In the genomic region with DNA sequence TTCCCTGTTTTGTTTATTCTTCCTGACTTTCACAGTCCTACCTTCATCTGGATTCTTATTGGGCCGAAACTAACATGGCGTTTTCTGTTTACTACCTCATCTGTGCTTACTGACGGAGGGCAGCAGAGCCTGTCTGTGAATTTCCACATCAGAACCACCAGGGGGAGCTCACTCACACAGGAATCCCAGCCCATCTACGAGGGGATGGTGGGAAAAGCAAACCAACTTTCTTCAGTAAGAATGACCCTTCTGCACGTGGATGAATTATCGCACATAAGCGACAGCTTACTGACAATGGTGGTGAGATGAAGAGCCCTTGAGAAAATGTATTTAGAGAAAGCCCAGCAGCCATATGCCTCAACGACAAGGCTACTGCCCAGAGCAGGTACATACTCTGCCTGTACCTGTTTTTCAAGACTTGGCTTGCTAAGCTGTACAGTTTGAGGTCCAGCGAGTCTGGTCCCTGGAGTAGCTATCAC, we compare ENCODE assay signal across 7 cellular contexts. TPM values are rescaled to one million over a fixed set of nuclear protein-coding genes. Genes with fewer than 3 reads are reported as not detected.
DNase-seq lines count a peak whose midpoint lies in the region; ATAC-seq, FAIRE-seq and TF ChIP-seq lines count a peak whose summit lies in the region.

No MANE protein-coding gene starts in this region.

- H3K27me3 Mint-ChIP-seq in activated CD4-positive, alpha-beta memory T cell treated with anti-CD3 and anti-CD28 coated beads for 36 hours: no peaks in the 10 kb centered on the region

- no peak overlapping the region for H3K27ac Mint-ChIP-seq in activated CD4-positive, alpha-beta memory T cell treated with anti-CD3 and anti-CD28 coated beads for 36 hours

- POLR2A ChIA-PET in activated CD4-positive, alpha-beta memory T cell treated with anti-CD3 and anti-CD28 coated beads for 36 hours (lab: Charles Lee): interaction anchor here (0.7 kb wide), 1 partner anchor 118 kb away, joined by 3 read pairs; the partner anchor contains the start of gene CRY2

- no peak overlapping the region for H3K4me3 Mint-ChIP-seq in activated CD4-positive, alpha-beta memory T cell treated with anti-CD3 and anti-CD28 coated beads for 36 hours

- no peak overlapping the region for H3K4me3 ChIP-seq in lung

- H3K9me3 Mint-ChIP-seq in activated CD4-positive, alpha-beta memory T cell treated with anti-CD3 and anti-CD28 coated beads for 36 hours: no peaks in the 10 kb centered on the region

- no peak overlapping the region for H3K27ac ChIP-seq in lung (ENCODE audit: low read depth in 1 of 2, low read length in 1 of 2)

- H3K9me3 ChIP-seq in lung (ENCODE audit: control insufficient read depth in 2 of 2, insufficient read depth in 1 of 2, low read length in 1 of 2): no peaks in the 10 kb centered on the region

- DNase-seq in GM12891 (ENCODE audit: insufficient read length, low spot score): peak; percentile 36
- DNase-seq in NCI-H748 treated with DMSO at 0.1 percent for 48 hours (lab: John Stamatoyannopoulos, UW): peak; percentile 71
- peak; percentile 69 for DNase-seq in activated CD4-positive, alpha-beta memory T cell treated with anti-CD3 and anti-CD28 coated beads for 36 hours
- peak; percentile 61 for DNase-seq in ecto neural progenitor cell (ENCODE audit: low spot score)
- DNase-seq in lung (ENCODE audit: low spot score): peak; percentile 52
- DNase-seq in stimulated activated CD8-positive, alpha-beta memory T cell treated with anti-CD3 and anti-CD28 coated beads, Interleukin-15, amount 100 ng/mL, for 4 hours (ENCODE audit: low read depth in 2 of 2): peak; percentile 7 to 16

- no peaks in the 10 kb centered on the region for H3K27me3 ChIP-seq in lung (ENCODE audit: control insufficient read depth, insufficient read depth)

- H3K36me3 ChIP-seq in lung (ENCODE audit: control insufficient read depth in 2 of 2, insufficient read depth in 2 of 2, low read length in 2 of 2): peaks cover 12 to 20% of the 10 kb centered on the region in 2 donors

- CTCF ChIA-PET in activated CD4-positive, alpha-beta memory T cell treated with anti-CD3 and anti-CD28 coated beads for 36 hours (lab: Charles Lee): interaction anchor here (0.6 to 6.6 kb wide), 54 partner anchors 9 to 1555 kb away, joined by 3 to 153 read pairs (median 4); partner anchors contain the start of genes CRY2 and DGKZ

- ATAC-seq in HG03460 (IDR thresholded peaks at IDR 0.05; ENCODE audit: unreplicated experiment) (peak; percentile 76), lung (ENCODE audit: insufficient read depth, low FRiP score) (peak; percentile 69)

- 27 to 32% methylated on average over 9 of the region's 9 CpGs for WGBS in lung, 2 donors

- no peaks in the 10 kb centered on the region for H3K4me1 ChIP-seq in lung (ENCODE audit: control insufficient read depth in 2 of 2, insufficient read depth in 2 of 2, low read length in 2 of 2)

- TF ChIP-seq CTCF in lung (IDR thresholded peaks at IDR 0.05; ENCODE audit: control extremely low read depth, extremely low read depth): peak; percentile 79

- no peaks in the 10 kb centered on the region for H3K4me1 Mint-ChIP-seq in activated CD4-positive, alpha-beta memory T cell treated with anti-CD3 and anti-CD28 coated beads for 36 hours (ENCODE audit: low read depth)

- peaks cover 13% of the 10 kb centered on the region for H3K36me3 Mint-ChIP-seq in activated CD4-positive, alpha-beta memory T cell treated with anti-CD3 and anti-CD28 coated beads for 36 hours

- peak; percentile 98 for FAIRE-seq in GM12891 (lab: Jason Lieb, UNC)

- TF ChIP-seq POLR2A in GM12891 (IDR thresholded peaks at IDR 0.05; ENCODE audit: low read depth, low read length): no peak

- intact Hi-C loops in activated CD4-positive, alpha-beta memory T cell treated with anti-CD3 and anti-CD28 coated beads for 36 hours (cut with micrococcal nuclease): loop anchor here (1.0 to 2.0 kb wide), 2 partner anchors 41 to 350 kb away; no protein-coding TSS in a partner anchor

TF ChIP-seq in GM12891, 5 proteins besides CTCF, POLR2A, EP300 and RAD21:
- no peak for TF ChIP-seq POLR2AphosphoS5 (IDR thresholded peaks at IDR 0.05; ENCODE audit: low read depth, low read length)
- TF ChIP-seq TAF1 (IDR thresholded peaks at IDR 0.05; ENCODE audit: low read depth, low read length): no peak
- no peak for TF ChIP-seq SPI1 (IDR thresholded peaks at IDR 0.05; ENCODE audit: low read depth, low read length)
- no peak for TF ChIP-seq POU2F2 (IDR thresholded peaks at IDR 0.05; ENCODE audit: low read depth, low read length)

RNA-seq across cellular contexts. Expression of gene LARGE2, which starts 42.5 kb away (rescaled TPM):
- polyA plus RNA-seq in GM12891 (2012; ENCODE audit: low read depth, missing spikeins): 0.12 TPM
- 1 to 10 TPM; 1.1 to 1.6 TPM for total RNA-seq in activated CD4-positive, alpha-beta memory T cell treated with anti-CD3 and anti-CD28 coated beads for 36 hours
- 10 to 100 TPM in 1 of 2 donors, 1 to 10 TPM in 1; 2.4 to 16.3 TPM for total RNA-seq in lung
- 10 to 100 TPM; 12.8 to 18.4 TPM for polyA plus RNA-seq in lung

RNA-seq across cellular contexts. Expression of gene PEX16, which starts 47.3 kb away (rescaled TPM):
- polyA plus RNA-seq in GM12891 (2012; ENCODE audit: low read depth, missing spikeins): 30.0 TPM
- 10 to 100 TPM; 28.2 to 34.6 TPM for total RNA-seq in activated CD4-positive, alpha-beta memory T cell treated with anti-CD3 and anti-CD28 coated beads for 36 hours
- total RNA-seq in lung: 10 to 100 TPM; 14.2 to 34.8 TPM
- polyA plus RNA-seq in lung: 10 to 100 TPM; 36.9 to 38.2 TPM

RNA-seq across cellular contexts. Expression of gene FREY1, which starts 57.9 kb away (rescaled TPM):
- not detected for polyA plus RNA-seq in GM12891 (2012; ENCODE audit: low read depth, missing spikeins)
- total RNA-seq in activated CD4-positive, alpha-beta memory T cell treated with anti-CD3 and anti-CD28 coated beads for 36 hours: under 1 TPM; 0.73 to 0.88 TPM
- total RNA-seq in lung: under 1 TPM; 0.51 to 0.67 TPM
- under 1 TPM; 0.15 to 0.28 TPM for polyA plus RNA-seq in lung

Comparison
In these comparisons a context has a peak if more than half of its experiments do, and no peak if none do; other contexts are left out.
1. DNase-seq: peak in every context shown above with its lines; median percentile 71 in NCI-H748 treated with DMSO at 0.1 percent for 48 hours; 69 in activated CD4-positive, alpha-beta memory T cell treated with anti-CD3 and anti-CD28 coated beads for 36 hours; 61 in ecto neural progenitor cell; 52 in lung; 36 in GM12891; 12 in stimulated activated CD8-positive, alpha-beta memory T cell treated with anti-CD3 and anti-CD28 coated beads, Interleukin-15, amount 100 ng/mL, for 4 hours.